ENCODE assay signal across 8 cellular contexts in genomic region chr5:142324871-142325676, GRCh38. TPM values are rescaled to one million over a fixed set of nuclear protein-coding genes. Genes with fewer than 3 reads are reported as not detected.
DNase-seq lines count a peak whose midpoint lies in the region; ATAC-seq, FAIRE-seq and TF ChIP-seq lines count a peak whose summit lies in the region.

Gene SPRY4 (minus strand): TSS chr5:142325021. CDS start chr5:142315108, 9,913 bp downstream.

- peak within 1 kb of the TSS in 4 of 6 donors; percentile 43 to 92 (median 65) for H3K27ac Mint-ChIP-seq in naive B cell
- peak within 1 kb of the TSS; percentile 63 for H3K27ac Mint-ChIP-seq in stimulated activated effector memory CD8-positive, alpha-beta T cell treated with anti-CD3 and anti-CD28 coated beads, Interleukin-12 subunit alpha, Interleukin-12 subunit beta, amount 100 ng/mL, for 72 hours

- H2AFZ ChIP-seq in KMS-11 (ENCODE audit: low read depth): peak within 1 kb of the TSS; percentile 90
- no peak within 1 kb of the TSS for H2AFZ ChIP-seq in fibroblast of lung (ENCODE audit: low read length)

- peak within 1 kb of the TSS; percentile 87 to 97 (median 94) for H3K4me3 Mint-ChIP-seq in naive B cell
- peak within 1 kb of the TSS; percentile 86 for H3K4me3 Mint-ChIP-seq in stimulated activated effector memory CD8-positive, alpha-beta T cell treated with anti-CD3 and anti-CD28 coated beads, Interleukin-12 subunit alpha, Interleukin-12 subunit beta, amount 100 ng/mL, for 72 hours

- H3K4me3 ChIP-seq in KMS-11 (IDR thresholded peaks at IDR 0.05; ENCODE audit: insufficient read depth, low read depth, low read length) (no peak within 1 kb of the TSS), fibroblast of lung (replicated peaks in 1 of 4; ENCODE audit: control extremely low read depth in 1 of 4, insufficient read depth in 1 of 4, low read depth in 3 of 4, low read length in 4 of 4) (peak within 1 kb of the TSS; percentile 74 to 89 (median 77))

- H3K4me1 Mint-ChIP-seq in naive B cell: peaks cover 33 to 57% (median 42%) of the 10 kb centered on the region in 3 donors
- peaks cover 45% of the 10 kb centered on the region for H3K4me1 Mint-ChIP-seq in stimulated activated effector memory CD8-positive, alpha-beta T cell treated with anti-CD3 and anti-CD28 coated beads, Interleukin-12 subunit alpha, Interleukin-12 subunit beta, amount 100 ng/mL, for 72 hours

- no peaks in the 10 kb centered on the region for H3K36me3 ChIP-seq in KMS-11 (ENCODE audit: insufficient read depth)
- no peaks in the 10 kb centered on the region for H3K36me3 ChIP-seq in fibroblast of lung (ENCODE audit: control insufficient read depth, insufficient read depth, low read length)

- H3K4me2 ChIP-seq in KMS-11: peak within 1 kb of the TSS; percentile 87
- H3K4me2 ChIP-seq in fibroblast of lung (ENCODE audit: extremely low read depth, insufficient read depth, low read length): peak within 1 kb of the TSS; percentile 89

- H3K9ac ChIP-seq in KMS-11 (peak within 1 kb of the TSS; percentile 64; the same call in 1 of the 2 replicates), fibroblast of lung (ENCODE audit: insufficient read depth, low read length) (peak within 1 kb of the TSS; percentile 96)

- no peaks in the 10 kb centered on the region for H3K79me2 ChIP-seq in KMS-11 (ENCODE audit: insufficient read depth, low read depth)
- H3K79me2 ChIP-seq in fibroblast of lung (ENCODE audit: control insufficient read depth, insufficient read depth, low read length): peaks cover 68% of the 10 kb centered on the region

- H3K27me3 ChIP-seq in KMS-11 (ENCODE audit: insufficient read depth, low read depth) (no peaks in the 10 kb centered on the region), fibroblast of lung (ENCODE audit: control insufficient read depth, insufficient read depth, low read length) (no peaks in the 10 kb centered on the region)

- H3K27ac ChIP-seq in KMS-11 (peak within 1 kb of the TSS; percentile 61), fibroblast of lung (ENCODE audit: insufficient read depth, low read length) (peak within 1 kb of the TSS; percentile 85)

- H3K9me3 ChIP-seq in fibroblast of lung (ENCODE audit: control insufficient read depth, insufficient read depth, low read depth, low read length): no peaks in the 10 kb centered on the region

- H3K4me1 ChIP-seq in KMS-11 (ENCODE audit: low read depth, poor library complexity, severe bottlenecking): peaks cover 3% of the 10 kb centered on the region
- H3K4me1 ChIP-seq in fibroblast of lung (ENCODE audit: control insufficient read depth, extremely low read depth, insufficient read depth, low read length): peaks cover 22% of the 10 kb centered on the region

- peaks cover 62 to 85% (median 75%) of the 10 kb centered on the region in 3 donors for H3K27me3 Mint-ChIP-seq in naive B cell

- DNase-seq in DMS79 (lab: John Stamatoyannopoulos, UW): peak; percentile 81
- peak; percentile 88 for DNase-seq in RCC 7860 (ENCODE audit: low spot score)
- DNase-seq in activated T-helper 1 cell treated with anti-CD3 and anti-CD28 coated beads, Interleukin-2, amount 50 U/mL, for 16 hours (ENCODE audit: low read depth in 1 of 2, low spot score in 1 of 2): peak; percentile 55 to 72
- DNase-seq in fibroblast of lung (ENCODE audit: low read depth in 2 of 2): peak; percentile 94 to 99
- DNase-seq in naive B cell: peak; percentile 74
- DNase-seq in stimulated activated effector memory CD8-positive, alpha-beta T cell treated with anti-CD3 and anti-CD28 coated beads, Interleukin-12 subunit alpha, Interleukin-12 subunit beta, amount 100 ng/mL, for 72 hours (ENCODE audit: low spot score in 2 of 2): peak; percentile 78 to 93

- TF ChIP-seq CTCF in KMS-11 (conservative IDR thresholded peaks at IDR 0.05; ENCODE audit: low read depth, low read length): no peak
- TF ChIP-seq CTCF in fibroblast of lung (conservative IDR thresholded peaks at IDR 0.05 in 1 of 2, IDR thresholded peaks at IDR 0.05 in 1 of 2; ENCODE audit: low read depth in 1 of 2, low read length in 2 of 2): no peak

- peak; percentile 71 for FAIRE-seq in RCC 7860 (lab: Jason Lieb, UNC)

- H3K36me3 Mint-ChIP-seq in naive B cell: no peaks in the 10 kb centered on the region
- peaks cover 6% of the 10 kb centered on the region for H3K36me3 Mint-ChIP-seq in stimulated activated effector memory CD8-positive, alpha-beta T cell treated with anti-CD3 and anti-CD28 coated beads, Interleukin-12 subunit alpha, Interleukin-12 subunit beta, amount 100 ng/mL, for 72 hours

- H4K20me1 ChIP-seq in KMS-11 (ENCODE audit: insufficient read depth) (no peaks in the 10 kb centered on the region), fibroblast of lung (ENCODE audit: control insufficient read depth, extremely low read depth, insufficient read depth, low read length) (no peaks in the 10 kb centered on the region)

- peak; percentile 67 for ATAC-seq in GM21737 (IDR thresholded peaks at IDR 0.05; ENCODE audit: unreplicated experiment)
- peak; percentile 59 to 61 for ATAC-seq in naive B cell (ENCODE audit: low read depth in 2 of 2)
- peak; percentile 90 for ATAC-seq in stimulated activated effector memory CD8-positive, alpha-beta T cell treated with anti-CD3 and anti-CD28 coated beads, Interleukin-12 subunit alpha, Interleukin-12 subunit beta, amount 100 ng/mL, for 72 hours

- H3K9me3 Mint-ChIP-seq in naive B cell: no peaks in the 10 kb centered on the region
- H3K9me3 Mint-ChIP-seq in stimulated activated effector memory CD8-positive, alpha-beta T cell treated with anti-CD3 and anti-CD28 coated beads, Interleukin-12 subunit alpha, Interleukin-12 subunit beta, amount 100 ng/mL, for 72 hours: no peaks in the 10 kb centered on the region

RNA-seq across cellular contexts. Expression of gene SPRY4, which starts in this region (rescaled TPM):
- total RNA-seq in fibroblast of lung: 4.5 and 4.9 TPM in 2 replicates
- polyA plus RNA-seq in fibroblast of lung: 6.0 and 13.0 TPM in 2 replicates
- 8.7 and 16.5 TPM in 2 replicates for polyA plus RNA-seq in fibroblast of lung (2012)
- polyA minus RNA-seq in fibroblast of lung (ENCODE audit: low replicate concordance): 33.3 and 95.6 TPM in 2 replicates
- polyA plus RNA-seq in naive B cell (ENCODE audit: low read depth in 6 of 6): not detected

Comparison
In these comparisons a context has a peak if more than half of its experiments do, and no peak if none do; other contexts are left out.
1. Peak in DNase-seq and ATAC-seq in naive B cell; RNA of the gene not detected or under 1 TPM.